1 cellular context compared by ENCODE assay signal in the genomic region with DNA sequence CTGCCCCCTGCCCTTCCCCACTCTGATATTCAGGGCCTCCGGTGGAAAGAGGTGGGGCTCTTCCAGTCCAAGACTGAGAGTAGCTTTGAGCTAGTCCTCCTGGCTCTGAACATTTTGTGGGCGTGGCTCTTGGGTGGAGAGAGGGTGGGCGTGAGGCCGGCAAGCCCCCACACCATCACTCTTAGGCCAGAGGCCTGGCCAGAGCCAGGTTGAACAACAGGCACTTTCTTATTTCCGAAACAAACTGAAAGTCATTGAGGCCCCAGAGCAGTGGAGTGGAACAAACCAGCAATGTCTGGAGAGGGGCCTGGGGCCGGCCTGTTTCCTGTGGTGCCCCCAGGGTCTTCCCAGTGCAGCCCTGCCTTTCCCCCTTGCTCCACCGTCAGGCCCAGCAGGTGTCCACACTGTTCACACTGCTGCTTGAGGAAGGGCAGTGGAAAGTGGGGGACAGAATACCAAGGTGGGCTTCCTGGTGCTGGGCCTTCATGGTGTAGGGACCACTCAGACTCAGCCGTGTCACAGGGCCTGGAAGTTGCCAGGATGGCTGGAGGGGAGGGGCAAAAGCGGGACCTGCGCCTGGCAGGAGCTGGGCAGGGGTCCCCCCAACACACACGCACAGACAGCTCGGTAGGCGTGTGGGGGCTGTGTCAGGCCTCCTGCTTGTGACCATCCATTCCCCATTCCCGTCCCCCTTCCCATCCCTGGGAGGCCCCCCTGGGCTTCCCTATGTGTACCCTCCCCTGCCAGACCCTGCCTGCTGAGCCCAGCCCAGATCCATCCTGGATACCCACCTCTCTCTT.
A peak's percentile ranks its signal among the peaks of the same experiment; 100 is the strongest.
TF ChIP-seq lines count a peak whose summit lies in the region.

No MANE protein-coding gene starts in this region.

TF ChIP-seq in HEK293, 187 proteins besides CTCF, POLR2A, EP300 and RAD21 (continued from another document):
- TF ChIP-seq, protein P1, sequence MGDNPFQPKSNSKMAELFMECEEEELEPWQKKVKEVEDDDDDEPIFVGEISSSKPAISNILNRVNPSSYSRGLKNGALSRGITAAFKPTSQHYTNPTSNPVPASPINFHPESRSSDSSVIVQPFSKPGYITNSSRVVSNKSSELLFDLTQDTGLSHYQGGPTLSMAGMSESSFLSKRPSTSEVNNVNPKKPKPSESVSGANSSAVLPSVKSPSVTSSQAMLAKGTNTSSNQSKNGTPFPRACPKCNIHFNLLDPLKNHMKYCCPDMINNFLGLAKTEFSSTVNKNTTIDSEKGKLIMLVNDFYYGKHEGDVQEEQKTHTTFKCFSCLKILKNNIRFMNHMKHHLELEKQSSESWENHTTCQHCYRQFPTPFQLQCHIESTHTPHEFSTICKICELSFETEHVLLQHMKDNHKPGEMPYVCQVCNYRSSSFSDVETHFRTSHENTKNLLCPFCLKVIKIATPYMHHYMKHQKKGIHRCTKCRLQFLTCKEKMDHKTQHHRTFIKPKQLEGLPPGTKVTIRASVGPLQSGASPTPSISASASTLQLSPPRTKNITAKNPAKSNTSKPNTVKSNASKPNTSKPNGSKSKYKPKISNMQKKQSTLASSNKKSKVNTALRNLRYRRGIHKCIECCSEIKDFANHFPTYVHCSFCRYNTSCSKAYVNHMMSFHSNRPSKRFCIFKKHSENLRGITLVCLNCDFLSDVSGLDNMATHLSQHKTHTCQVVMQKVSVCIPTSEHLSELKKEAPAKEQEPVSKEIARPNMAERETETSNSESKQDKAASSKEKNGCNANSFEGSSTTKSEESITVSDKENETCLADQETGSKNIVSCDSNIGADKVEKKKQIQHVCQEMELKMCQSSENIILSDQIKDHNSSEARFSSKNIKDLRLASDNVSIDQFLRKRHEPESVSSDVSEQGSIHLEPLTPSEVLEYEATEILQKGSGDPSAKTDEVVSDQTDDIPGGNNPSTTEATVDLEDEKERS (tag by site-specific recombination; IDR thresholded peaks at IDR 0.05), result no peak
- no peak for TF ChIP-seq ZSCAN30 (tag by site-specific recombination; IDR thresholded peaks at IDR 0.05)
- TF ChIP-seq ZNF19 (tag by site-specific recombination; IDR thresholded peaks at IDR 0.05; ENCODE audit: low read depth), result no peak
- no peak for TF ChIP-seq ZNF133 (tag by site-specific recombination; IDR thresholded peaks at IDR 0.05)
- TF ChIP-seq SP2 (tag by site-specific recombination; IDR thresholded peaks at IDR 0.05), result no peak
- peak; percentile 39; the same call in 1 of the 2 replicates for TF ChIP-seq GLIS2 (tag by site-specific recombination; IDR thresholded peaks at IDR 0.05)
- no peak for TF ChIP-seq ZNF548 (tag by site-specific recombination; IDR thresholded peaks at IDR 0.05)
- 0 out of 2 replicates have a peak, but pooled peaks have one; percentile 9 for TF ChIP-seq GLIS1 (tag by site-specific recombination; IDR thresholded peaks at IDR 0.05)
